1 cellular context compared by ENCODE assay signal in genomic region chr3:125078961-125079674, GRCh38.
TF ChIP-seq lines count a peak whose summit lies in the region.

No MANE protein-coding gene starts in this region.

TF ChIP-seq in HCT116, 20 proteins besides CTCF, POLR2A, EP300 and RAD21 (continued from another document):
- TF ChIP-seq REST (IDR thresholded peaks at IDR 0.05; ENCODE audit: low read depth) (no peak), SRF (IDR thresholded peaks at IDR 0.05; ENCODE audit: low read depth) (no peak; the same call in 1 of the 2 replicates), ELF1 (IDR thresholded peaks at IDR 0.05; ENCODE audit: borderline replicate concordance, low read depth) (no peak), YY1 (IDR thresholded peaks at IDR 0.05; ENCODE audit: extremely low read depth, insufficient replicate concordance, low read depth, low read length) (no peak), EZH2 (IDR thresholded peaks at IDR 0.05) (no peak), MAX (IDR thresholded peaks at IDR 0.05) (no peak), ZFX (IDR thresholded peaks at IDR 0.05) (no peak), POLR2AphosphoS5 (IDR thresholded peaks at IDR 0.05; ENCODE audit: low read depth, low read length) (no peak), ZNF274 (IDR thresholded peaks at IDR 0.05; ENCODE audit: low read depth, low read length) (no peak), SP1 (IDR thresholded peaks at IDR 0.05; ENCODE audit: low read depth) (no peak; the same call in 1 of the 2 replicates)
